1 cellular context compared by ENCODE assay signal in the genomic region with DNA sequence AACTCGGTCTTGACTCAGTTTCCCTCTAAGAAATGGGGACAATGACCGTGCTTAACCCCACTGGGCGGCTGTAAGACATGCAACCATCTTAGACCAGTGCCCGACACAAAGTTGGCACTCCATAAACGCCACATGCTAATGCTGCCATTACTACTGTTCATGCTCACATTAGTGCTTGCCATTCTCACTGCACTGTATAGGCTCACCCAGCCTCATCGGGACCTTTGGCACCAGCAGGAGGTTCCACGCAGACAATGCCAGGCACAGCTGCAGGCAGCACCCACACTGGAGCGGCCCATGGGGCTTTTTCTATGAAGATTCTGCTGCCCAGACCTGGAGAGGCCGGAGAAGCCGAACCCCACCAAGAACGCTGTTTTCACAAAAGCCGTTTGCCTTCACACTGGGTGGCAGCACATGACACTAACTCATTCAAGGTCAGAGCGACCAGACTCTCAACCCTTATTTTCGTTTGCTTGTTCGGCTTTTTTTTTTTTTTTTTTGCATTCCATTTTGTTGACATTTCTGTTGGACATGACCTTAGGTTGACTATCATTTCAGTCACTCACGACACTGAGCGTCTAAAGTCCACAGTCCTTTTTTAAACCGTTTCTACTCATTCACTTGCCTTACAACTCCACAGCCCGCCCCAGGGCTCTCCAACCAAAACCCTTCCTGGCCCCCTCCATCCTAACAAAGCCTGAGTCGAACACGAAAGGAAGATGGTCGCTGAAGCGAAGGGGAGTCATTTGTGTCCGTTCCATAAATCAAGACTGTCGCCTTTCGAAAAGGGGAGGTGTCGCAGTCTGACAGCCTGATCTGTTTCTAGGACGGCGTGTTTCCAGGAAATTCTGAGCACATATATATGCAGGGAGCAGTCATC.
TF ChIP-seq lines count a peak whose summit lies in the region.

No MANE protein-coding gene starts in this region.

TF ChIP-seq in HepG2, 621 proteins besides CTCF, POLR2A, EP300 and RAD21 (continued from another document and continues in another):
- TF ChIP-seq ZNF430 (CRISPR knock-in tag; IDR thresholded peaks at IDR 0.05) = no peak
- no peak for TF ChIP-seq RAD51 (IDR thresholded peaks at IDR 0.05; ENCODE audit: borderline replicate concordance)
- TF ChIP-seq EHMT2 (IDR thresholded peaks at IDR 0.05; ENCODE audit: borderline replicate concordance, low read depth, low read length) = no peak
- peak; percentile 51; the same call in 1 of the 2 replicates for TF ChIP-seq ARID4A (CRISPR knock-in tag; IDR thresholded peaks at IDR 0.05; ENCODE audit: borderline replicate concordance)
- TF ChIP-seq ZBTB7B (CRISPR knock-in tag; IDR thresholded peaks at IDR 0.05) = peak; percentile 22; the same call in 1 of the 2 replicates
- no peak for TF ChIP-seq MBNL3 (CRISPR knock-in tag; conservative IDR thresholded peaks at IDR 0.05)
- peak; percentile 26; the same call in 1 of the 2 replicates for TF ChIP-seq MEF2D (CRISPR knock-in tag; IDR thresholded peaks at IDR 0.05)
- TF ChIP-seq ZNF607 (CRISPR knock-in tag; IDR thresholded peaks at IDR 0.05; ENCODE audit: borderline replicate concordance) = no peak
- peak; percentile 48 for TF ChIP-seq SALL1 (CRISPR knock-in tag; IDR thresholded peaks at IDR 0.05)
- no peak for TF ChIP-seq ZNF414 (CRISPR knock-in tag; IDR thresholded peaks at IDR 0.05)
- TF ChIP-seq ZBTB1 (CRISPR knock-in tag; IDR thresholded peaks at IDR 0.05; ENCODE audit: borderline replicate concordance) = no peak
- no peak for TF ChIP-seq ZSCAN31 (CRISPR knock-in tag; IDR thresholded peaks at IDR 0.05; ENCODE audit: low read depth)
- no peak for TF ChIP-seq ATF7 (IDR thresholded peaks at IDR 0.05)
- TF ChIP-seq ATF7 (CRISPR knock-in tag; IDR thresholded peaks at IDR 0.05) = peak; percentile 26; the same call in 1 of the 2 replicates
- TF ChIP-seq ZNF441 (CRISPR knock-in tag; IDR thresholded peaks at IDR 0.05; ENCODE audit: borderline replicate concordance) = no peak
- TF ChIP-seq CBX2 (IDR thresholded peaks at IDR 0.05; ENCODE audit: low read depth, low read length) = no peak
- no peak for TF ChIP-seq CBX2 (CRISPR knock-in tag; IDR thresholded peaks at IDR 0.05; ENCODE audit: low read depth)
- TF ChIP-seq ZNF317 (CRISPR knock-in tag; IDR thresholded peaks at IDR 0.05) = no peak; the same call in 1 of the 2 replicates
- no peak for TF ChIP-seq ZBTB8A (CRISPR knock-in tag; IDR thresholded peaks at IDR 0.05; ENCODE audit: borderline replicate concordance, low read depth)
- peak; percentile 54; the same call in 1 of the 2 replicates for TF ChIP-seq ZNF678 (CRISPR knock-in tag; IDR thresholded peaks at IDR 0.05)
- no peak for TF ChIP-seq RFXAP (CRISPR knock-in tag; IDR thresholded peaks at IDR 0.05; ENCODE audit: borderline replicate concordance)
- no peak for TF ChIP-seq PRPF4 (IDR thresholded peaks at IDR 0.05; ENCODE audit: low read depth, low read length, poor library complexity, severe bottlenecking)
- TF ChIP-seq HNRNPH1 (optimal IDR thresholded peaks at IDR 0.05; ENCODE audit: low read depth, low read length) = no peak
- no peak for TF ChIP-seq RBAK (CRISPR knock-in tag; IDR thresholded peaks at IDR 0.05)
- TF ChIP-seq, protein P1, sequence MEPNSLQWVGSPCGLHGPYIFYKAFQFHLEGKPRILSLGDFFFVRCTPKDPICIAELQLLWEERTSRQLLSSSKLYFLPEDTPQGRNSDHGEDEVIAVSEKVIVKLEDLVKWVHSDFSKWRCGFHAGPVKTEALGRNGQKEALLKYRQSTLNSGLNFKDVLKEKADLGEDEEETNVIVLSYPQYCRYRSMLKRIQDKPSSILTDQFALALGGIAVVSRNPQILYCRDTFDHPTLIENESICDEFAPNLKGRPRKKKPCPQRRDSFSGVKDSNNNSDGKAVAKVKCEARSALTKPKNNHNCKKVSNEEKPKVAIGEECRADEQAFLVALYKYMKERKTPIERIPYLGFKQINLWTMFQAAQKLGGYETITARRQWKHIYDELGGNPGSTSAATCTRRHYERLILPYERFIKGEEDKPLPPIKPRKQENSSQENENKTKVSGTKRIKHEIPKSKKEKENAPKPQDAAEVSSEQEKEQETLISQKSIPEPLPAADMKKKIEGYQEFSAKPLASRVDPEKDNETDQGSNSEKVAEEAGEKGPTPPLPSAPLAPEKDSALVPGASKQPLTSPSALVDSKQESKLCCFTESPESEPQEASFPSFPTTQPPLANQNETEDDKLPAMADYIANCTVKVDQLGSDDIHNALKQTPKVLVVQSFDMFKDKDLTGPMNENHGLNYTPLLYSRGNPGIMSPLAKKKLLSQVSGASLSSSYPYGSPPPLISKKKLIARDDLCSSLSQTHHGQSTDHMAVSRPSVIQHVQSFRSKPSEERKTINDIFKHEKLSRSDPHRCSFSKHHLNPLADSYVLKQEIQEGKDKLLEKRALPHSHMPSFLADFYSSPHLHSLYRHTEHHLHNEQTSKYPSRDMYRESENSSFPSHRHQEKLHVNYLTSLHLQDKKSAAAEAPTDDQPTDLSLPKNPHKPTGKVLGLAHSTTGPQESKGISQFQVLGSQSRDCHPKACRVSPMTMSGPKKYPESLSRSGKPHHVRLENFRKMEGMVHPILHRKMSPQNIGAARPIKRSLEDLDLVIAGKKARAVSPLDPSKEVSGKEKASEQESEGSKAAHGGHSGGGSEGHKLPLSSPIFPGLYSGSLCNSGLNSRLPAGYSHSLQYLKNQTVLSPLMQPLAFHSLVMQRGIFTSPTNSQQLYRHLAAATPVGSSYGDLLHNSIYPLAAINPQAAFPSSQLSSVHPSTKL (CRISPR knock-in tag; IDR thresholded peaks at IDR 0.05) = peak; percentile 1
- TF ChIP-seq ZNF280B (CRISPR knock-in tag; IDR thresholded peaks at IDR 0.05; ENCODE audit: borderline replicate concordance) = no peak
- TF ChIP-seq DZIP1 (CRISPR knock-in tag; IDR thresholded peaks at IDR 0.05) = no peak
- TF ChIP-seq PLRG1 (conservative IDR thresholded peaks at IDR 0.05) = no peak
- TF ChIP-seq CBFB (CRISPR knock-in tag; IDR thresholded peaks at IDR 0.05) = no peak
- TF ChIP-seq ZNF225 (CRISPR knock-in tag; IDR thresholded peaks at IDR 0.05) = no peak
- no peak for TF ChIP-seq ZNF670 (CRISPR knock-in tag; IDR thresholded peaks at IDR 0.05; ENCODE audit: borderline replicate concordance)
- TF ChIP-seq, protein P2, sequence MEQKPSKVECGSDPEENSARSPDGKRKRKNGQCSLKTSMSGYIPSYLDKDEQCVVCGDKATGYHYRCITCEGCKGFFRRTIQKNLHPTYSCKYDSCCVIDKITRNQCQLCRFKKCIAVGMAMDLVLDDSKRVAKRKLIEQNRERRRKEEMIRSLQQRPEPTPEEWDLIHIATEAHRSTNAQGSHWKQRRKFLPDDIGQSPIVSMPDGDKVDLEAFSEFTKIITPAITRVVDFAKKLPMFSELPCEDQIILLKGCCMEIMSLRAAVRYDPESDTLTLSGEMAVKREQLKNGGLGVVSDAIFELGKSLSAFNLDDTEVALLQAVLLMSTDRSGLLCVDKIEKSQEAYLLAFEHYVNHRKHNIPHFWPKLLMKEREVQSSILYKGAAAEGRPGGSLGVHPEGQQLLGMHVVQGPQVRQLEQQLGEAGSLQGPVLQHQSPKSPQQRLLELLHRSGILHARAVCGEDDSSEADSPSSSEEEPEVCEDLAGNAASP (CRISPR knock-in tag; IDR thresholded peaks at IDR 0.05; ENCODE audit: borderline replicate concordance) = peak; percentile 80; the same call in 1 of the 2 replicates
- TF ChIP-seq POLR2G (IDR thresholded peaks at IDR 0.05; ENCODE audit: low read depth, low read length) = peak; percentile 64
- peak; percentile 79 for TF ChIP-seq PATZ1 (CRISPR knock-in tag; IDR thresholded peaks at IDR 0.05)
- TF ChIP-seq STAT6 (CRISPR knock-in tag; IDR thresholded peaks at IDR 0.05; ENCODE audit: borderline replicate concordance) = no peak
- TF ChIP-seq ZNF652 (CRISPR knock-in tag; IDR thresholded peaks at IDR 0.05; ENCODE audit: borderline replicate concordance, low read depth) = peak; percentile 34; the same call in 1 of the 2 replicates
